Comparison of ENCODE assay signal across 8 cellular contexts in the genomic region with DNA sequence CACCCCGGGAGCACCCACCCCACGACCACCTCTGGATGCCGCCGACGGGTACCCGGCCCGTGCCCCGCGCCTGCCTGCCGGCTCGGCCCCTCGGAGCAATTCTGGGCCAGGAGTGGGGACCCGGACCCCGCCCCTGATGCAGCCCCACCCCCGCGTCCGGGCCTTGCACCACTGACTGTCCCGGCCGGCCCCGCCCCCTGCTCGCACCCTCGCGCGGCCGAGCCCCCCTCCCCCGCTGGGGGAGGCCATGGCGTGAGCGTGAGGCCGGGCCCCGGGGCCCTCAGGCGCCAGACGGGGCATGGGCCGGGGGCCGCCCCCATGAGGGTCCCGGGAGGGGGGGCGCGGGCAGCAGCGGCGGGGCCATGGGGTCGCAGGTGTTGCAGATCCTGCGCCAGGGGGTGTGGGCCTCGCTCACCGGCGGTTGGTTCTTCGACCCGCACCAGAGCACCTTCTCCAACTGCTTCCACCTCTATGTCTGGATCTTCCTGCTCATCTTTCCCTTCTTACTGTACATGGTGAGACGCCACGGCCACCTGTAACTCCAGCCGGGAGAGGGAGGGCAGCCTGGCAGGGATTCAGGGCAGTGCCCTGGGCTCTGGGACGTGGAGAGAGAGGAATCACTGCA. TPM values are rescaled to one million over a fixed set of nuclear protein-coding genes. Genes with fewer than 3 reads are reported as not detected.
DNase-seq lines count a peak whose midpoint lies in the region; ATAC-seq and TF ChIP-seq lines count a peak whose summit lies in the region.

No MANE protein-coding gene starts in this region.

- no peak for TF ChIP-seq POLR2A in GM18505 (IDR thresholded peaks at IDR 0.05; ENCODE audit: borderline replicate concordance, extremely low read depth, insufficient read depth, insufficient read length)

- intact Hi-C loops in activated T-helper 1 cell treated with anti-CD3 and anti-CD28 coated beads, Interleukin-12 subunit alpha, Interleukin-12 subunit beta, Interleukin-2, Interleukin-4 antibody, amounts not matched to agents 30 ng/mL and 10 ng/mL and 1 ng/mL, durations not matched to agents 14 hours and 24 hours and 36 hours (cut with micrococcal nuclease) = loop anchor here (1.0 to 10.0 kb wide), 18 partner anchors 22 to 839 kb away; a partner anchor contains a TSS
- intact Hi-C loops in Right ventricle myocardium superior (cut with DNase I) = no loop called here

- peak overlapping the region; percentile 94 for H3K27ac Mint-ChIP-seq in activated T-helper 1 cell treated with anti-CD3 and anti-CD28 coated beads, Interleukin-12 subunit alpha, Interleukin-12 subunit beta, Interleukin-2, Interleukin-4 antibody, amounts not matched to agents 30 ng/mL and 10 ng/mL and 1 ng/mL, durations not matched to agents 14 hours and 24 hours and 36 hours

- no peak for TF ChIP-seq CTCF in AG09309 (IDR thresholded peaks at IDR 0.05; ENCODE audit: control insufficient read depth, insufficient read depth, low read depth, low read length, missing control alignments)
- TF ChIP-seq CTCF in retinal pigment epithelial cell (conservative IDR thresholded peaks at IDR 0.05; ENCODE audit: low read depth, low read length) = no peak

- H3K27me3 Mint-ChIP-seq in activated T-helper 1 cell treated with anti-CD3 and anti-CD28 coated beads, Interleukin-12 subunit alpha, Interleukin-12 subunit beta, Interleukin-2, Interleukin-4 antibody, amounts not matched to agents 30 ng/mL and 10 ng/mL and 1 ng/mL, durations not matched to agents 14 hours and 24 hours and 36 hours (ENCODE audit: insufficient read depth) = no peaks in the 10 kb centered on the region

- H3K9me3 Mint-ChIP-seq in activated T-helper 1 cell treated with anti-CD3 and anti-CD28 coated beads, Interleukin-12 subunit alpha, Interleukin-12 subunit beta, Interleukin-2, Interleukin-4 antibody, amounts not matched to agents 30 ng/mL and 10 ng/mL and 1 ng/mL, durations not matched to agents 14 hours and 24 hours and 36 hours = no peaks in the 10 kb centered on the region

- DNase-seq in AG09309 (ENCODE audit: low read depth) (no peak), HK-2 (ENCODE audit: unreplicated experiment) (peak; percentile 46), Right ventricle myocardium superior (peak; percentile 78), retinal pigment epithelial cell (ENCODE audit: low read depth) (no peak), NCI-H2107 treated with DMSO at 0.1 percent for 48 hours (lab: John Stamatoyannopoulos, UW; ENCODE audit: unreplicated experiment) (no peak)
- peak; percentile 44 for DNase-seq in activated T-helper 1 cell treated with anti-CD3 and anti-CD28 coated beads, Interleukin-12 subunit alpha, Interleukin-12 subunit beta, Interleukin-2, Interleukin-4 antibody, amounts not matched to agents 30 ng/mL and 10 ng/mL and 1 ng/mL, durations not matched to agents 14 hours and 24 hours and 36 hours (ENCODE audit: low spot score)

- peak overlapping the region; percentile 97 for H3K4me3 Mint-ChIP-seq in activated T-helper 1 cell treated with anti-CD3 and anti-CD28 coated beads, Interleukin-12 subunit alpha, Interleukin-12 subunit beta, Interleukin-2, Interleukin-4 antibody, amounts not matched to agents 30 ng/mL and 10 ng/mL and 1 ng/mL, durations not matched to agents 14 hours and 24 hours and 36 hours

- ATAC-seq in GM18907 (IDR thresholded peaks at IDR 0.05; ENCODE audit: unreplicated experiment) (peak; percentile 12), Right ventricle myocardium superior (ENCODE audit: poor library complexity) (peak; percentile 0), GM18505 (IDR thresholded peaks at IDR 0.05; ENCODE audit: unreplicated experiment) (no peak)

- peak overlapping the region; percentile 85 for H3K4me3 ChIP-seq in AG09309 (ENCODE audit: control insufficient read depth, low read depth, low read length)
- H3K4me3 ChIP-seq in retinal pigment epithelial cell (ENCODE audit: low read length) = peak overlapping the region; percentile 72

- H3K4me1 Mint-ChIP-seq in activated T-helper 1 cell treated with anti-CD3 and anti-CD28 coated beads, Interleukin-12 subunit alpha, Interleukin-12 subunit beta, Interleukin-2, Interleukin-4 antibody, amounts not matched to agents 30 ng/mL and 10 ng/mL and 1 ng/mL, durations not matched to agents 14 hours and 24 hours and 36 hours (ENCODE audit: low read depth) = peaks cover 21% of the 10 kb centered on the region

- peaks cover 28% of the 10 kb centered on the region for H3K36me3 Mint-ChIP-seq in activated T-helper 1 cell treated with anti-CD3 and anti-CD28 coated beads, Interleukin-12 subunit alpha, Interleukin-12 subunit beta, Interleukin-2, Interleukin-4 antibody, amounts not matched to agents 30 ng/mL and 10 ng/mL and 1 ng/mL, durations not matched to agents 14 hours and 24 hours and 36 hours (ENCODE audit: low read depth)

RNA-seq across cellular contexts. Expression of a gene that starts 0.5 kb away (rescaled TPM):
- total RNA-seq in activated T-helper 1 cell treated with anti-CD3 and anti-CD28 coated beads, Interleukin-12 subunit alpha, Interleukin-12 subunit beta, Interleukin-2, Interleukin-4 antibody, amounts not matched to agents 30 ng/mL and 10 ng/mL and 1 ng/mL, durations not matched to agents 14 hours and 24 hours and 36 hours = 55.0 and 55.2 TPM in 2 replicates
- total RNA-seq in Right ventricle myocardium superior = 9.3 TPM

RNA-seq across cellular contexts. Expression of a gene that starts 2.0 kb away (rescaled TPM):
- 103 and 106 TPM in 2 replicates for total RNA-seq in activated T-helper 1 cell treated with anti-CD3 and anti-CD28 coated beads, Interleukin-12 subunit alpha, Interleukin-12 subunit beta, Interleukin-2, Interleukin-4 antibody, amounts not matched to agents 30 ng/mL and 10 ng/mL and 1 ng/mL, durations not matched to agents 14 hours and 24 hours and 36 hours
- 38.5 TPM for total RNA-seq in Right ventricle myocardium superior

RNA-seq across cellular contexts. Expression of a gene that starts 20.5 kb away (rescaled TPM):
- total RNA-seq in activated T-helper 1 cell treated with anti-CD3 and anti-CD28 coated beads, Interleukin-12 subunit alpha, Interleukin-12 subunit beta, Interleukin-2, Interleukin-4 antibody, amounts not matched to agents 30 ng/mL and 10 ng/mL and 1 ng/mL, durations not matched to agents 14 hours and 24 hours and 36 hours = 1.6 and 2.0 TPM in 2 replicates
- 0.81 TPM for total RNA-seq in Right ventricle myocardium superior

RNA-seq across cellular contexts. Expression of a gene that starts 21.8 kb away (rescaled TPM):
- 117 and 130 TPM in 2 replicates for total RNA-seq in activated T-helper 1 cell treated with anti-CD3 and anti-CD28 coated beads, Interleukin-12 subunit alpha, Interleukin-12 subunit beta, Interleukin-2, Interleukin-4 antibody, amounts not matched to agents 30 ng/mL and 10 ng/mL and 1 ng/mL, durations not matched to agents 14 hours and 24 hours and 36 hours
- total RNA-seq in Right ventricle myocardium superior = 22.5 TPM

RNA-seq across cellular contexts. Expression of a gene that starts 40.2 kb away (rescaled TPM):
- total RNA-seq in activated T-helper 1 cell treated with anti-CD3 and anti-CD28 coated beads, Interleukin-12 subunit alpha, Interleukin-12 subunit beta, Interleukin-2, Interleukin-4 antibody, amounts not matched to agents 30 ng/mL and 10 ng/mL and 1 ng/mL, durations not matched to agents 14 hours and 24 hours and 36 hours = 168 and 178 TPM in 2 replicates
- total RNA-seq in Right ventricle myocardium superior = 44.9 TPM

Comparison
In these comparisons a context has a peak if more than half of its experiments do, and no peak if none do; other contexts are left out.
1. DNase-seq: peak in HK-2 (single experiment), activated T-helper 1 cell treated with anti-CD3 and anti-CD28 coated beads, Interleukin-12 subunit alpha, Interleukin-12 subunit beta, Interleukin-2, Interleukin-4 antibody, amounts not matched to agents 30 ng/mL and 10 ng/mL and 1 ng/mL, durations not matched to agents 14 hours and 24 hours and 36 hours (single experiment) and Right ventricle myocardium superior (single experiment); none in AG09309 (single experiment), retinal pigment epithelial cell (single experiment) and NCI-H2107 treated with DMSO at 0.1 percent for 48 hours (single experiment).